In genomic region chr2:174333017-174333501, GRCh38 we compare ENCODE assay signal across 11 cellular contexts. TPM values are rescaled to one million over a fixed set of nuclear protein-coding genes. Genes with fewer than 3 reads are reported as not detected.
A peak's percentile ranks its signal among the peaks of the same experiment; 100 is the strongest.
DNase-seq lines count a peak whose midpoint lies in the region; ATAC-seq and TF ChIP-seq lines count a peak whose summit lies in the region.
"Had no signal": no experiment of that assay in that cellular context is flagged by ENCODE, and none has a peak within 500 bp of the region (broad histone marks: within the 10 kb centered on the region; RNA-seq: fewer than 3 reads in every experiment).

No MANE protein-coding gene starts in this region.

- DNase-seq in T-helper 1 cell = no peak
- DNase-seq in Karpas-422 = no peak
- peak; percentile 20 for DNase-seq in neural progenitor cell (ENCODE audit: low spot score)
- DNase-seq in putamen (ENCODE audit: low spot score) = no peak
- no peak for DNase-seq in ureter (ENCODE audit: low spot score)
- DNase-seq: GM23248; NCI-H2029 treated with DMSO at 0.1 percent for 48 hours; stimulated activated CD4-positive, alpha-beta T cell treated with anti-CD3 and anti-CD28 coated beads, Interleukin-4, amount 100 ng/mL, for 24 hours had no signal

- H3K27ac ChIP-seq in Karpas-422 (ENCODE audit: low read length) = no peak overlapping the region
- no peak overlapping the region for H3K27ac ChIP-seq in neural progenitor cell
- H3K27ac ChIP-seq: GM23248 had no signal

- H3K9me2 ChIP-seq in Karpas-422 (replicated peaks; ENCODE audit: insufficient read depth, low read length) = no peaks in the 10 kb centered on the region

- no peak for ATAC-seq in activated CD4-positive, CD25-positive, alpha-beta regulatory T cell treated with anti-CD3 and anti-CD28 coated beads, Interleukin-2, amount 50 U/mL, for 24 hours

- no peaks in the 10 kb centered on the region for H3K9me3 ChIP-seq in Karpas-422 (ENCODE audit: low read length)
- no peaks in the 10 kb centered on the region for H3K9me3 ChIP-seq in neural progenitor cell (ENCODE audit: low read depth)

- H3K4me3 ChIP-seq in Karpas-422 (ENCODE audit: low read length) (peak overlapping the region; percentile 66), neural progenitor cell (peak overlapping the region; percentile 37)
- H3K4me3 ChIP-seq: GM23248 had no signal

- peaks cover 52% of the 10 kb centered on the region for H3K4me1 ChIP-seq in Karpas-422 (ENCODE audit: low read length)
- H3K4me1 ChIP-seq in neural progenitor cell = peaks cover 44% of the 10 kb centered on the region

- peak overlapping the region; percentile 63 for H3K4me2 ChIP-seq in Karpas-422 (ENCODE audit: low read depth, low read length, poor library complexity, severe bottlenecking)
- peak overlapping the region; percentile 82 for H3K4me2 ChIP-seq in neural progenitor cell

- H3K36me3 ChIP-seq in Karpas-422 (ENCODE audit: insufficient read depth, low read length) = no peaks in the 10 kb centered on the region
- no peaks in the 10 kb centered on the region for H3K36me3 ChIP-seq in neural progenitor cell

- H3K79me2 ChIP-seq in Karpas-422 (ENCODE audit: low read length) (no peaks in the 10 kb centered on the region), neural progenitor cell (ENCODE audit: low read depth) (no peaks in the 10 kb centered on the region)

- H3K36me3 Mint-ChIP-seq in T-helper 1 cell treated with Interleukin-12 subunit alpha and Interleukin-12 subunit beta and Interleukin-4 antibody, amounts not matched to agents 30 μg/mL and 1 μg/mL, for 36 hours (ENCODE audit: low read depth) = peaks cover 3% of the 10 kb centered on the region
- no peaks in the 10 kb centered on the region for H3K36me3 Mint-ChIP-seq in dendritic cell treated with granulocyte-macrophage colony-stimulating factor and Interleukin-4, amounts not matched to agents 40 ng/mL and 50 ng/mL, for 4 days (ENCODE audit: low read depth)
- no peaks in the 10 kb centered on the region for H3K36me3 Mint-ChIP-seq in neural progenitor cell

- peaks cover 27% of the 10 kb centered on the region for H3K4me1 Mint-ChIP-seq in T-helper 1 cell treated with Interleukin-12 subunit alpha and Interleukin-12 subunit beta and Interleukin-4 antibody, amounts not matched to agents 30 μg/mL and 1 μg/mL, for 36 hours (ENCODE audit: low read depth)
- H3K4me1 Mint-ChIP-seq in dendritic cell treated with granulocyte-macrophage colony-stimulating factor and Interleukin-4, amounts not matched to agents 40 ng/mL and 50 ng/mL, for 4 days (ENCODE audit: low read depth) = peaks cover 56% of the 10 kb centered on the region
- H3K4me1 Mint-ChIP-seq in neural progenitor cell = peaks cover 54% of the 10 kb centered on the region

- H3K27me3 ChIP-seq in Karpas-422 (ENCODE audit: low read length) = no peaks in the 10 kb centered on the region
- H3K27me3 ChIP-seq in neural progenitor cell = peaks cover 100% of the 10 kb centered on the region

- H4K20me1 ChIP-seq in Karpas-422 (ENCODE audit: insufficient read depth, low read depth, low read length) (no peaks in the 10 kb centered on the region), neural progenitor cell (ENCODE audit: low read depth) (peaks cover 73% of the 10 kb centered on the region)

- peaks cover 58% of the 10 kb centered on the region for H3F3A ChIP-seq in neural progenitor cell (ENCODE audit: low read depth)

- H3K27ac Mint-ChIP-seq in T-helper 1 cell treated with Interleukin-12 subunit alpha and Interleukin-12 subunit beta and Interleukin-4 antibody, amounts not matched to agents 30 μg/mL and 1 μg/mL, for 36 hours = peak overlapping the region; percentile 72
- H3K27ac Mint-ChIP-seq in dendritic cell treated with granulocyte-macrophage colony-stimulating factor and Interleukin-4, amounts not matched to agents 40 ng/mL and 50 ng/mL, for 4 days = no peak overlapping the region
- no peak overlapping the region for H3K27ac Mint-ChIP-seq in neural progenitor cell

- H2AFZ ChIP-seq in Karpas-422 (ENCODE audit: low read length) = peak overlapping the region; percentile 76; the same call in 1 of the 2 replicates
- H2AFZ ChIP-seq in neural progenitor cell (replicated peaks) = no peak overlapping the region
- H2AFZ ChIP-seq: GM23248 had no signal

- intact Hi-C loops in dendritic cell treated with granulocyte-macrophage colony-stimulating factor and Interleukin-4, amounts not matched to agents 40 ng/mL and 50 ng/mL, for 4 days (cut with micrococcal nuclease) = loop anchor here (5.0 kb wide), 1 partner anchor 51 kb away; no protein-coding TSS in a partner anchor

- no peak for TF ChIP-seq CTCF in neural progenitor cell (IDR thresholded peaks at IDR 0.05)

- no peak overlapping the region for H3K4me3 Mint-ChIP-seq in T-helper 1 cell treated with Interleukin-12 subunit alpha and Interleukin-12 subunit beta and Interleukin-4 antibody, amounts not matched to agents 30 μg/mL and 1 μg/mL, for 36 hours
- peak overlapping the region; percentile 60 for H3K4me3 Mint-ChIP-seq in dendritic cell treated with granulocyte-macrophage colony-stimulating factor and Interleukin-4, amounts not matched to agents 40 ng/mL and 50 ng/mL, for 4 days
- H3K4me3 Mint-ChIP-seq in neural progenitor cell = peak overlapping the region; percentile 81

- peaks cover 81% of the 10 kb centered on the region for H3K27me3 Mint-ChIP-seq in T-helper 1 cell treated with Interleukin-12 subunit alpha and Interleukin-12 subunit beta and Interleukin-4 antibody, amounts not matched to agents 30 μg/mL and 1 μg/mL, for 36 hours (ENCODE audit: low read depth)
- peaks cover 96% of the 10 kb centered on the region for H3K27me3 Mint-ChIP-seq in dendritic cell treated with granulocyte-macrophage colony-stimulating factor and Interleukin-4, amounts not matched to agents 40 ng/mL and 50 ng/mL, for 4 days
- peaks cover 68% of the 10 kb centered on the region for H3K27me3 Mint-ChIP-seq in neural progenitor cell (ENCODE audit: insufficient read depth, low read depth)

- no peaks in the 10 kb centered on the region for H3K9me3 Mint-ChIP-seq in T-helper 1 cell treated with Interleukin-12 subunit alpha and Interleukin-12 subunit beta and Interleukin-4 antibody, amounts not matched to agents 30 μg/mL and 1 μg/mL, for 36 hours
- H3K9me3 Mint-ChIP-seq in dendritic cell treated with granulocyte-macrophage colony-stimulating factor and Interleukin-4, amounts not matched to agents 40 ng/mL and 50 ng/mL, for 4 days = no peaks in the 10 kb centered on the region
- H3K9me3 Mint-ChIP-seq in neural progenitor cell = no peaks in the 10 kb centered on the region

- peak overlapping the region; percentile 54 for H3K9ac ChIP-seq in Karpas-422 (ENCODE audit: low read length)
- no peak overlapping the region for H3K9ac ChIP-seq in neural progenitor cell
- H3K9ac ChIP-seq: GM23248 had no signal

RNA-seq across cellular contexts. Expression of gene SP9, which starts 1.7 kb away (rescaled TPM):
- total RNA-seq in Karpas-422 (2014; rRNA removed; shearing (Covaris generic); ENCODE audit: low replicate concordance) = not detected in 2 replicates
- total RNA-seq in neural progenitor cell (ENCODE audit: low replicate concordance) (not detected in 2 replicates), ureter (0.81 TPM)
- total RNA-seq: GM23248 had no signal
